19 cellular contexts compared by ENCODE assay signal in the genomic region with DNA sequence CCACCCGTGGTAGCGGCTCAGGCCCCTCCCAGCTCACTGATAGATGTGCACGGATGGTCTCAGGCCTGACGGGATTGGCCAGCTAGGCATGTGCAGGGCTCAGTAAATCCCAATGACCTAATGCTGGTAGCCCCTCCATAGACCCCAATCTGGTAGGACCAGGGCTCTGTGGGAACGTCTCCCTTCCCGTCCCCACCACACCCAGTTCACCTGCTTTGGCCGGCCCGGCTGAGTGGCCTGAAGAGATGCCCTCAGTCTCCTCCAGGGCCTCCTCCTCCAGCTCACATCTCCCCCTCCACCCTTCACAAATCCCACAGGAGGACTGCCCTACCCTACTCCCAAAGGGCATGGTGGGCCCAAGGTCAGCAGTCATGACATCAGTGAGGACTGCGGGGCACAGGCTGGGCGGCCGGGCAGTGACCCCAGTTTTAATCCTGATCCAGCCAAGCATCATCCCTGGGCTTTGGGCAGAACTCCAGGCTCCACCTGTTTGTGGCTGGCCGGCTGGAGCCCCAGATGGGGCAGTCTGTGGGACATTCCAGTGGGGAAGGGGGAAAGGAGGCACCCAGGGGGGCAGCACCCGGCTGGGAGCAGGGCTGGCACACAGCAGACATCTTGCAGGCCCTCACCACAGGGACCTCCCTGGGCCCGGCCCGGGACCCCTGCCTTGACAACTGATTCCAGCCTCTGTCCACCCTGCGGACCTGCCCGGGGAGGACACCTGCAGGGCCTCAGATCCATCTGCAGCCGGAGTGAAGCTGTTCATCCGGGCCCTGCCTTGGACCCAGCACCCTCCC. TPM values are rescaled to one million over a fixed set of nuclear protein-coding genes. Genes with fewer than 3 reads are reported as not detected.
DNase-seq lines count a peak whose midpoint lies in the region; ATAC-seq and TF ChIP-seq lines count a peak whose summit lies in the region.
"Had no signal": no experiment of that assay in that cellular context is flagged by ENCODE, and none has a peak within 500 bp of the region (broad histone marks: within the 10 kb centered on the region; RNA-seq: fewer than 3 reads in every experiment).

No MANE protein-coding gene starts in this region.

- DNase-seq in activated naive CD8-positive, alpha-beta T cell treated with anti-CD3 and anti-CD28 coated beads for 36 hours: no peak
- DNase-seq in activated naive CD8-positive, alpha-beta T cell treated with anti-CD3 and anti-CD28 coated beads, Interleukin-2, amount 50 U/mL, for 24 hours: no peak
- DNase-seq in coronary artery (ENCODE audit: low spot score): peak; percentile 52
- DNase-seq in mesothelial cell of epicardium (ENCODE audit: low spot score in 2 of 2, unreplicated experiment in 2 of 2): no peak
- DNase-seq in type B pancreatic cell (ENCODE audit: extremely low spot score, unreplicated experiment): peak; percentile 70
- no peak for DNase-seq in T-helper 2 cell
- DNase-seq in mucosa of gallbladder (ENCODE audit: low spot score): no peak
- no peak for DNase-seq in KG1 (lab: John Stamatoyannopoulos, UW)
- DNase-seq: activated CD4-positive, alpha-beta T cell treated with anti-CD3 and anti-CD28 coated beads for 4 hours; CD4-positive, CD25-positive, alpha-beta regulatory T cell; naive B cell; NCI-H1436 treated with DMSO at 0.1 percent for 48 hours; NCI-H446 treated with DMSO at 0.1 percent for 48 hours; Right ventricle myocardium superior had no signal

- H3K4me3 Mint-ChIP-seq in activated naive CD8-positive, alpha-beta T cell treated with anti-CD3 and anti-CD28 coated beads for 36 hours: no peak overlapping the region
- no peak overlapping the region for H3K4me3 Mint-ChIP-seq in activated naive CD8-positive, alpha-beta T cell treated with anti-CD3 and anti-CD28 coated beads, Interleukin-2, amount 50 U/mL, for 24 hours
- peak overlapping the region; percentile 61 for H3K4me3 Mint-ChIP-seq in mesothelial cell of epicardium
- peak overlapping the region; percentile 86 for H3K4me3 Mint-ChIP-seq in type B pancreatic cell

- peaks cover 7% of the 10 kb centered on the region for H3K9me3 Mint-ChIP-seq in activated naive CD8-positive, alpha-beta T cell treated with anti-CD3 and anti-CD28 coated beads for 36 hours
- no peaks in the 10 kb centered on the region for H3K9me3 Mint-ChIP-seq in activated naive CD8-positive, alpha-beta T cell treated with anti-CD3 and anti-CD28 coated beads, Interleukin-2, amount 50 U/mL, for 24 hours
- H3K9me3 Mint-ChIP-seq in mesothelial cell of epicardium: peaks cover 9% of the 10 kb centered on the region
- peaks cover 9% of the 10 kb centered on the region for H3K9me3 Mint-ChIP-seq in type B pancreatic cell

- H3K27ac ChIP-seq in coronary artery: no peak overlapping the region
- H3K27ac ChIP-seq: cardiac muscle cell, vagina had no signal

- peaks cover 29% of the 10 kb centered on the region for H3K27me3 Mint-ChIP-seq in activated naive CD8-positive, alpha-beta T cell treated with anti-CD3 and anti-CD28 coated beads for 36 hours
- H3K27me3 Mint-ChIP-seq in activated naive CD8-positive, alpha-beta T cell treated with anti-CD3 and anti-CD28 coated beads, Interleukin-2, amount 50 U/mL, for 24 hours: peaks cover 35% of the 10 kb centered on the region
- H3K27me3 Mint-ChIP-seq in mesothelial cell of epicardium (ENCODE audit: low read depth): peaks cover 41% of the 10 kb centered on the region
- H3K27me3 Mint-ChIP-seq in type B pancreatic cell: peaks cover 29% of the 10 kb centered on the region

- ATAC-seq in activated naive CD8-positive, alpha-beta T cell treated with anti-CD3 and anti-CD28 coated beads, Interleukin-2, amount 50 U/mL, for 24 hours: no peak
- ATAC-seq: stimulated activated naive CD8-positive, alpha-beta T cell treated with anti-CD3 and anti-CD28 coated beads, Interleukin-15, amount 100 ng/mL, for 72 hours had no signal

- no peak overlapping the region for H3K4me3 ChIP-seq in coronary artery
- H3K4me3 ChIP-seq: cardiac muscle cell had no signal

- H3K27ac Mint-ChIP-seq in activated naive CD8-positive, alpha-beta T cell treated with anti-CD3 and anti-CD28 coated beads for 36 hours: peak overlapping the region; percentile 12
- H3K27ac Mint-ChIP-seq in activated naive CD8-positive, alpha-beta T cell treated with anti-CD3 and anti-CD28 coated beads, Interleukin-2, amount 50 U/mL, for 24 hours: no peak overlapping the region
- H3K27ac Mint-ChIP-seq in mesothelial cell of epicardium: no peak overlapping the region
- H3K27ac Mint-ChIP-seq in type B pancreatic cell: no peak overlapping the region
- H3K27ac Mint-ChIP-seq: CD4-positive, CD25-positive, alpha-beta regulatory T cell had no signal

- peaks cover 6% of the 10 kb centered on the region for H3K4me1 Mint-ChIP-seq in activated naive CD8-positive, alpha-beta T cell treated with anti-CD3 and anti-CD28 coated beads for 36 hours
- H3K4me1 Mint-ChIP-seq in activated naive CD8-positive, alpha-beta T cell treated with anti-CD3 and anti-CD28 coated beads, Interleukin-2, amount 50 U/mL, for 24 hours: peaks cover 11% of the 10 kb centered on the region
- H3K4me1 Mint-ChIP-seq in mesothelial cell of epicardium (peaks cover 11% of the 10 kb centered on the region), type B pancreatic cell (ENCODE audit: unreplicated experiment) (peaks cover 5% of the 10 kb centered on the region)

- TF ChIP-seq CTCF in coronary artery (IDR thresholded peaks at IDR 0.05) (no peak), mesothelial cell of epicardium (IDR thresholded peaks at IDR 0.05; ENCODE audit: unreplicated experiment) (no peak), type B pancreatic cell (conservative IDR thresholded peaks at IDR 0.05) (no peak)

- H3K36me3 Mint-ChIP-seq in activated naive CD8-positive, alpha-beta T cell treated with anti-CD3 and anti-CD28 coated beads for 36 hours: no peaks in the 10 kb centered on the region
- H3K36me3 Mint-ChIP-seq in activated naive CD8-positive, alpha-beta T cell treated with anti-CD3 and anti-CD28 coated beads, Interleukin-2, amount 50 U/mL, for 24 hours (ENCODE audit: low read depth): no peaks in the 10 kb centered on the region
- H3K36me3 Mint-ChIP-seq in mesothelial cell of epicardium (peaks cover 11% of the 10 kb centered on the region), type B pancreatic cell (peaks cover 12% of the 10 kb centered on the region)
- H3K36me3 Mint-ChIP-seq: CD4-positive, CD25-positive, alpha-beta regulatory T cell had no signal

RNA-seq across cellular contexts. Expression of a gene that starts 2.3 kb away (rescaled TPM):
- total RNA-seq in activated naive CD8-positive, alpha-beta T cell treated with anti-CD3 and anti-CD28 coated beads for 36 hours: 1 to 10 TPM; 7.7 to 8.2 TPM
- 46.2 to 49.5 TPM (median 48.9 TPM) in 3 replicates for total RNA-seq in mesothelial cell of epicardium
- 78.4 and 112 TPM in 2 replicates for total RNA-seq in type B pancreatic cell (ENCODE audit: low replicate concordance)
- 1.6 TPM for total RNA-seq in mucosa of gallbladder
- total RNA-seq: CD4-positive, CD25-positive, alpha-beta regulatory T cell; HT-29 had no signal

RNA-seq across cellular contexts. Expression of a gene that starts 50.9 kb away (rescaled TPM):
- total RNA-seq in activated naive CD8-positive, alpha-beta T cell treated with anti-CD3 and anti-CD28 coated beads for 36 hours: not detected
- total RNA-seq in mesothelial cell of epicardium: not detected in 3 replicates
- 0.51 and 1.00 TPM in 2 replicates for total RNA-seq in type B pancreatic cell (ENCODE audit: low replicate concordance)
- total RNA-seq in mucosa of gallbladder: 1.6 TPM
- total RNA-seq: CD4-positive, CD25-positive, alpha-beta regulatory T cell; Right ventricle myocardium superior; T-helper 1 cell treated with Interleukin-12 subunit alpha and Interleukin-12 subunit beta and Interleukin-4 antibody, amounts not matched to agents 30 ng/mL and 1 ng/mL, for 36 hours; vagina had no signal

Comparison
In these comparisons a context has a peak if more than half of its experiments do, and no peak if none do; other contexts are left out.
1. DNase-seq: peak in coronary artery (single experiment) and type B pancreatic cell (single experiment); none in activated naive CD8-positive, alpha-beta T cell treated with anti-CD3 and anti-CD28 coated beads for 36 hours (single experiment), activated naive CD8-positive, alpha-beta T cell treated with anti-CD3 and anti-CD28 coated beads, Interleukin-2, amount 50 U/mL, for 24 hours (single experiment), mesothelial cell of epicardium (0 of 2), T-helper 2 cell (0 of 5), mucosa of gallbladder (single experiment) and KG1 (single experiment).
2. H3K4me3 Mint-ChIP-seq: peak in mesothelial cell of epicardium (single experiment) and type B pancreatic cell (single experiment); none in activated naive CD8-positive, alpha-beta T cell treated with anti-CD3 and anti-CD28 coated beads for 36 hours (single experiment) and activated naive CD8-positive, alpha-beta T cell treated with anti-CD3 and anti-CD28 coated beads, Interleukin-2, amount 50 U/mL, for 24 hours (single experiment).